In the genomic region with DNA sequence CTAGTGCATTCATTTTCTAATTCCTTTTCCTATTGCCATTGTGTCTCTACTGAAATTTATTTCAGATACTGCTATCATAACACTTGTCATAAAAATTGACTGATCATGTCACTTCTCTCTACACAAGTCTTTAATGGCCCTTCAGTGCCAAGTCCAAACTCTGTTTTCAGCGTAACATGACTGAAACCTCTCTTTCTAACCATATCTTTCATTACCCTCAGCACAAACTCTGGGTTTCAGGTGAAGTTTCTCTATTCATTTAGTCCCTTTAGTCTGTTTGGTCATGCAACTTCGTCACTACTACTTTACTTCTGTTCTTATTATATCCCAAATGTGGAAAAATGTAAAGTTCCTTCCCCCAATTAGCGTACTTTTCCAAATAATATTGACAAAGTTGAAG, we compare ENCODE assay signal across 1 cellular context.
TF ChIP-seq lines count a peak whose summit lies in the region.

No MANE protein-coding gene starts in this region.

TF ChIP-seq in GM12878, 131 proteins besides CTCF, POLR2A, EP300 and RAD21 (continued from another document):
- no peak for TF ChIP-seq ZBTB11 (CRISPR knock-in tag; IDR thresholded peaks at IDR 0.05)
